In the genomic region with DNA sequence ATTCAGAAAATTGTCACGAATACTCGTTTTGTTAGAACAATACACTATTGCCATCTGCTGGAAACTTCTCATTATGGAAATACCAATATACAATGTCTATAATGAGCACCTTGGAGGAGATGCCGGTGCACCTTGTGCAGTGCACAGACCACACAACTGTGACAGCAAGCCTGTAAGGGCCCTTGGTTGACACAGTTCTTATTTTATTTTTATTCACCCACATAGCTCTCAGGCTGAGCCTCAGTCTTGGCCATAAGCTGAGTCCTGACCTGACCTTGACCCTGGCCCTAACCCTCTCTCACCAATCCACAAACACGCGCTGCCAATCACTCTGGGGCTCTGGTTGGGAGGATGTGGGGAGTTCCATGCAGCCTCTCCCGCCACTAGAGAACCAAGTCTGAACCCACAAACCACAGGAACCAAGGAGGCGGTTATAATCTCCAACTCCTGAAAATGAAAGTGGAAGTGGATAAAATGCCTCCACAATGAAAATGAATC, we compare ENCODE assay signal across 10 cellular contexts. TPM values are rescaled to one million over a fixed set of nuclear protein-coding genes. Genes with fewer than 3 reads are reported as not detected.
A peak's percentile ranks its signal among the peaks of the same experiment; 100 is the strongest.
DNase-seq lines count a peak whose midpoint lies in the region; ATAC-seq, FAIRE-seq and TF ChIP-seq lines count a peak whose summit lies in the region.
"Had no signal": no experiment of that assay in that cellular context is flagged by ENCODE, and none has a peak within 500 bp of the region (broad histone marks: within the 10 kb centered on the region; RNA-seq: fewer than 3 reads in every experiment).

No MANE protein-coding gene starts in this region.

- DNase-seq in LHCN-M2 (ENCODE audit: low read depth) (peak; percentile 64), mesenchymal stem cell (peak; percentile 52), NCI-H2227 treated with DMSO at 0.1 percent for 48 hours (lab: John Stamatoyannopoulos, UW) (no peak), ovary (no peak), urothelium cell line (ENCODE audit: low spot score) (no peak)
- peak; percentile 19 for DNase-seq in activated CD8-positive, alpha-beta memory T cell treated with anti-CD3 and anti-CD28 coated beads, Interleukin-2, amount 50 U/mL, for 24 hours (ENCODE audit: extremely low read depth)

- H3K27ac ChIP-seq in BLaER1 treated with 17β-estradiol and CSF1 and Interleukin-3, amounts not matched to agents 10 nM and 100 nM = no peak overlapping the region
- H3K27ac ChIP-seq in mesenchymal stem cell (ENCODE audit: low read length, poor library complexity, severe bottlenecking) (no peak overlapping the region), ovary (no peak overlapping the region)

- H2BK5ac ChIP-seq in mesenchymal stem cell (ENCODE audit: low read depth, low read length, poor library complexity, severe bottlenecking) = no peak overlapping the region

- H2AK5ac ChIP-seq in mesenchymal stem cell (ENCODE audit: low read length, severe bottlenecking) = no peak overlapping the region

- no peak overlapping the region for H4K91ac ChIP-seq in mesenchymal stem cell (ENCODE audit: low read length)

- peaks cover 0 to 93% (median 10%) of the 10 kb centered on the region in 11 experiments; a peak in 13 of 22 replicates for H3K27me3 ChIP-seq in BLaER1 treated with 17β-estradiol and CSF1 and Interleukin-3, amounts not matched to agents 10 nM and 100 nM
- H3K27me3 ChIP-seq in mesenchymal stem cell (ENCODE audit: control insufficient read depth in 1 of 2, insufficient read depth in 1 of 2, low read length in 2 of 2) = peaks cover 10 to 15% of the 10 kb centered on the region in 2 experiments
- no peaks in the 10 kb centered on the region for H3K27me3 ChIP-seq in ovary

- intact Hi-C loops in ovary (cut with DNase I) = no loop called here

- H3K9ac ChIP-seq in BLaER1 treated with 17β-estradiol and CSF1 and Interleukin-3, amounts not matched to agents 10 nM and 100 nM = no peak overlapping the region
- H3K9ac ChIP-seq in mesenchymal stem cell (ENCODE audit: low read length) = peak overlapping the region; percentile 75

- peaks cover 21 to 52% (median 37%) of the 10 kb centered on the region in 10 experiments for H3K4me1 ChIP-seq in BLaER1 treated with 17β-estradiol and CSF1 and Interleukin-3, amounts not matched to agents 10 nM and 100 nM
- H3K4me1 ChIP-seq in mesenchymal stem cell (ENCODE audit: control insufficient read depth, insufficient read depth, low read depth, low read length) (peaks cover 2% of the 10 kb centered on the region), ovary (ENCODE audit: insufficient read depth) (no peaks in the 10 kb centered on the region)

- H3K79me1 ChIP-seq in mesenchymal stem cell (replicated peaks; ENCODE audit: low read length, poor library complexity, severe bottlenecking) = no peaks in the 10 kb centered on the region

- no peak for ATAC-seq in GM18867 (IDR thresholded peaks at IDR 0.05; ENCODE audit: unreplicated experiment)

- H2BK12ac ChIP-seq in mesenchymal stem cell (ENCODE audit: low read length in 2 of 2) = no peak overlapping the region

- H3K4ac ChIP-seq in mesenchymal stem cell (ENCODE audit: low read depth in 1 of 2, low read length in 2 of 2) = no peak overlapping the region

- no peak overlapping the region for H3K18ac ChIP-seq in mesenchymal stem cell (ENCODE audit: low read depth in 1 of 2, low read length in 2 of 2)

- no peak for FAIRE-seq in urothelium cell line (lab: Jason Lieb, UNC)

- H4K8ac ChIP-seq in mesenchymal stem cell (ENCODE audit: low read length) = peak overlapping the region; percentile 49

- no peak overlapping the region for H2AFZ ChIP-seq in mesenchymal stem cell (ENCODE audit: low read depth, low read length)

- TF ChIP-seq CTCF in ovary (IDR thresholded peaks at IDR 0.05) = no peak

- 75% methylated on average over 5 of the region's 7 CpGs for WGBS in mesenchymal stem cell
- 44 to 60% (median 55%) methylated on average over 7 of the region's 7 CpGs for WGBS in ovary, 3 donors

- H3K14ac ChIP-seq in mesenchymal stem cell (ENCODE audit: low read length in 2 of 2) = no peak overlapping the region

- H3K23ac ChIP-seq in mesenchymal stem cell (ENCODE audit: low read length in 2 of 2) = no peak overlapping the region

- H3K4me2 ChIP-seq in BLaER1 treated with 17β-estradiol and CSF1 and Interleukin-3, amounts not matched to agents 10 nM and 100 nM = peak overlapping the region; percentile 67 to 88 (median 80)
- peak overlapping the region; percentile 34 for H3K4me2 ChIP-seq in mesenchymal stem cell (ENCODE audit: low read length, poor library complexity, severe bottlenecking)

- peaks cover 11 to 21% (median 15%) of the 10 kb centered on the region in 11 experiments; a peak in 21 of 22 replicates for H3K9me3 ChIP-seq in BLaER1 treated with 17β-estradiol and CSF1 and Interleukin-3, amounts not matched to agents 10 nM and 100 nM (replicated peaks in 1 of 11)
- H3K9me3 ChIP-seq in mesenchymal stem cell (ENCODE audit: control insufficient read depth, low read length) = no peaks in the 10 kb centered on the region
- no peaks in the 10 kb centered on the region for H3K9me3 ChIP-seq in ovary

- H2BK15ac ChIP-seq in mesenchymal stem cell (ENCODE audit: low read depth, poor library complexity, severe bottlenecking) = no peak overlapping the region

- H4K20me1 ChIP-seq in BLaER1 treated with 17β-estradiol and CSF1 and Interleukin-3, amounts not matched to agents 10 nM and 100 nM = peaks cover 0 to 60% (median 7%) of the 10 kb centered on the region in 11 experiments; a peak in 12 of 22 replicates

- no peak for TF ChIP-seq EP300 in ovary (IDR thresholded peaks at IDR 0.05)

- H3K4me3 ChIP-seq in BLaER1 treated with 17β-estradiol and CSF1 and Interleukin-3, amounts not matched to agents 10 nM and 100 nM = no peak overlapping the region
- H3K4me3 ChIP-seq in mesenchymal stem cell (ENCODE audit: insufficient read depth in 1 of 2, low read depth in 1 of 2, low read length in 2 of 2) = peak overlapping the region in 1 of 2 experiments; percentile 67
- H3K4me3 ChIP-seq in ovary = no peak overlapping the region

- no peak for TF ChIP-seq POLR2A in ovary (IDR thresholded peaks at IDR 0.05)

- H2BK120ac ChIP-seq in mesenchymal stem cell (ENCODE audit: low read depth, low read length) = no peak overlapping the region

- no peaks in the 10 kb centered on the region for H3K36me3 ChIP-seq in BLaER1 treated with 17β-estradiol and CSF1 and Interleukin-3, amounts not matched to agents 10 nM and 100 nM
- no peaks in the 10 kb centered on the region for H3K36me3 ChIP-seq in mesenchymal stem cell (ENCODE audit: control insufficient read depth in 1 of 2, insufficient read depth in 2 of 2, low read depth in 1 of 2, low read length in 2 of 2)
- no peaks in the 10 kb centered on the region for H3K36me3 ChIP-seq in ovary

RNA-seq across cellular contexts. Expression of a gene that starts 7.6 kb away (rescaled TPM):
- total RNA-seq in LHCN-M2 (2014; rRNA removed) (not detected in 2 replicates), ovary (not detected)
- not detected for polyA plus RNA-seq in LHCN-M2 (2012)
- not detected for polyA plus RNA-seq in mesenchymal stem cell (2013, experiment 1 of 2)
- not detected for polyA plus RNA-seq in mesenchymal stem cell (2013, experiment 2 of 2)
- polyA plus RNA-seq in ovary = not detected
- total RNA-seq: NCI-H460 had no signal
- polyA plus RNA-seq: esophagus had no signal

RNA-seq across cellular contexts. Expression of a gene that starts 16.9 kb away (rescaled TPM):
- 91.4 and 94.6 TPM in 2 replicates for total RNA-seq in LHCN-M2 (2014; rRNA removed)
- polyA plus RNA-seq in LHCN-M2 (2012) = 40.8 TPM
- polyA plus RNA-seq in mesenchymal stem cell (2013, experiment 1 of 2) = 3.9 TPM
- 3.5 TPM for polyA plus RNA-seq in mesenchymal stem cell (2013, experiment 2 of 2)
- total RNA-seq in ovary = 1 to 10 TPM in 1 of 7 donors, under 1 TPM in 5, not detected in 1; 0.20 to 4.7 (median 0.73) TPM
- polyA plus RNA-seq in ovary = under 1 TPM; 0.58 to 0.78 TPM

Comparison
In these comparisons a context has a peak if more than half of its experiments do, and no peak if none do; other contexts are left out.
1. DNase-seq: peak in LHCN-M2 (single experiment), activated CD8-positive, alpha-beta memory T cell treated with anti-CD3 and anti-CD28 coated beads, Interleukin-2, amount 50 U/mL, for 24 hours (single experiment) and mesenchymal stem cell (single experiment); none in NCI-H2227 treated with DMSO at 0.1 percent for 48 hours (single experiment), ovary (0 of 5) and urothelium cell line (single experiment).
2. RNA of a gene that starts 16.9 kb away (total RNA-seq): 91.4 to 94.6 TPM in LHCN-M2; 0.20 to 4.7 TPM in ovary; every median in the first group is over 10 times any median in the second.